1 cellular context compared by ENCODE assay signal in genomic region chr19:17747205-17748098, GRCh38.
A peak's percentile ranks its signal among the peaks of the same experiment; 100 is the strongest.
TF ChIP-seq lines count a peak whose summit lies in the region.

No MANE protein-coding gene starts in this region.

TF ChIP-seq in K562, 482 proteins besides CTCF, POLR2A, EP300 and RAD21 (continued from another document):
- TF ChIP-seq, protein P1, sequence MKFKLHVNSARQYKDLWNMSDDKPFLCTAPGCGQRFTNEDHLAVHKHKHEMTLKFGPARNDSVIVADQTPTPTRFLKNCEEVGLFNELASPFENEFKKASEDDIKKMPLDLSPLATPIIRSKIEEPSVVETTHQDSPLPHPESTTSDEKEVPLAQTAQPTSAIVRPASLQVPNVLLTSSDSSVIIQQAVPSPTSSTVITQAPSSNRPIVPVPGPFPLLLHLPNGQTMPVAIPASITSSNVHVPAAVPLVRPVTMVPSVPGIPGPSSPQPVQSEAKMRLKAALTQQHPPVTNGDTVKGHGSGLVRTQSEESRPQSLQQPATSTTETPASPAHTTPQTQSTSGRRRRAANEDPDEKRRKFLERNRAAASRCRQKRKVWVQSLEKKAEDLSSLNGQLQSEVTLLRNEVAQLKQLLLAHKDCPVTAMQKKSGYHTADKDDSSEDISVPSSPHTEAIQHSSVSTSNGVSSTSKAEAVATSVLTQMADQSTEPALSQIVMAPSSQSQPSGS (CRISPR knock-in tag; IDR thresholded peaks at IDR 0.05) = no peak
- TF ChIP-seq XRCC4 (IDR thresholded peaks at IDR 0.05; ENCODE audit: extremely low read depth, insufficient read depth, insufficient read length) (no peak), KDM1A (IDR thresholded peaks at IDR 0.05) (peak; percentile 99), ZNF780A (CRISPR knock-in tag; IDR thresholded peaks at IDR 0.05) (no peak), PTTG1 (tag; IDR thresholded peaks at IDR 0.05; ENCODE audit: low read depth) (no peak), CCNT2 (IDR thresholded peaks at IDR 0.05; ENCODE audit: borderline replicate concordance, extremely low read depth, insufficient read length, low read depth, low read length) (peak; percentile 79), L3MBTL2 (IDR thresholded peaks at IDR 0.05) (no peak), MNT (conservative IDR thresholded peaks at IDR 0.05) (peak in 1 of 2 experiments; percentile 39; a peak in 1 of 4 replicates), ATF1 (CRISPR knock-in tag; IDR thresholded peaks at IDR 0.05) (no peak), ATF1 (tag; IDR thresholded peaks at IDR 0.05) (peak; percentile 83), PKNOX1 (IDR thresholded peaks at IDR 0.05) (peak; percentile 97), ZNF263 (CRISPR knock-in tag; IDR thresholded peaks at IDR 0.05; ENCODE audit: borderline replicate concordance) (no peak), NR1H2 (CRISPR knock-in tag; IDR thresholded peaks at IDR 0.05) (no peak), CXXC5 (CRISPR knock-in tag; IDR thresholded peaks at IDR 0.05) (peak; percentile 78), KLF1 (tag; IDR thresholded peaks at IDR 0.05) (no peak), NUFIP1 (IDR thresholded peaks at IDR 0.05; ENCODE audit: partially characterized antibody) (no peak), ZNF444 (CRISPR knock-in tag; IDR thresholded peaks at IDR 0.05) (no peak), TEAD4 (IDR thresholded peaks at IDR 0.05; ENCODE audit: low read length) (0 out of 2 replicates have a peak, but pooled peaks have one; percentile 24), TEAD4 (CRISPR knock-in tag; IDR thresholded peaks at IDR 0.05; ENCODE audit: borderline replicate concordance) (no peak), FOXA3 (CRISPR knock-in tag; conservative IDR thresholded peaks at IDR 0.05 in 1 of 2, IDR thresholded peaks at IDR 0.05 in 1 of 2) (0 out of 4 replicates have a peak, but pooled peaks of 1 of the 2 experiments have one; percentile 19), ZBTB1 (CRISPR knock-in tag; IDR thresholded peaks at IDR 0.05; ENCODE audit: borderline replicate concordance, low read depth) (no peak), PTBP1 (IDR thresholded peaks at IDR 0.05; ENCODE audit: low read depth, low read length) (peak; percentile 92), ZNF41 (CRISPR knock-in tag; conservative IDR thresholded peaks at IDR 0.05) (no peak), ATF7 (IDR thresholded peaks at IDR 0.05) (peak; percentile 70; the same call in 1 of the 2 replicates), RBM15 (IDR thresholded peaks at IDR 0.05; ENCODE audit: insufficient read depth, low read length) (no peak), ESRRA (IDR thresholded peaks at IDR 0.05; ENCODE audit: borderline replicate concordance, low read depth) (no peak), MBD2 (IDR thresholded peaks at IDR 0.05; ENCODE audit: borderline replicate concordance, low read depth) (peak; percentile 89), GATA2 (CRISPR knock-in tag; IDR thresholded peaks at IDR 0.05) (no peak), E2F6 (IDR thresholded peaks at IDR 0.05; ENCODE audit: borderline replicate concordance in 1 of 2, extremely low read depth in 1 of 2, insufficient read depth in 1 of 2, insufficient read length in 1 of 2, low read depth in 1 of 2, low read length in 1 of 2, poor library complexity in 1 of 2, severe bottlenecking in 1 of 2) (peak in 1 of 2 experiments; percentile 61), CREBBP (IDR thresholded peaks at IDR 0.05; ENCODE audit: low read depth, low read length) (no peak), SMAD4 (CRISPR knock-in tag; conservative IDR thresholded peaks at IDR 0.05) (peak; percentile 43; the same call in 1 of the 2 replicates), MECOM (CRISPR knock-in tag; IDR thresholded peaks at IDR 0.05) (peak; percentile 16; the same call in 1 of the 2 replicates), TSHZ1 (CRISPR knock-in tag; IDR thresholded peaks at IDR 0.05) (no peak), ZNF124 (CRISPR knock-in tag; IDR thresholded peaks at IDR 0.05) (no peak), NFXL1 (CRISPR knock-in tag; IDR thresholded peaks at IDR 0.05) (no peak), KDM5B (IDR thresholded peaks at IDR 0.05; ENCODE audit: insufficient replicate concordance, low read depth, low read length) (peak; percentile 60), SNIP1 (IDR thresholded peaks at IDR 0.05; ENCODE audit: low read depth) (no peak), FUS (optimal IDR thresholded peaks at IDR 0.05; ENCODE audit: low read depth, low read length) (no peak), ZNF143 (CRISPR knock-in tag; IDR thresholded peaks at IDR 0.05) (no peak), SIRT6 (IDR thresholded peaks at IDR 0.05; ENCODE audit: low read depth, low read length) (no peak), HIVEP1 (CRISPR knock-in tag; IDR thresholded peaks at IDR 0.05) (no peak), DMBX1 (CRISPR knock-in tag; IDR thresholded peaks at IDR 0.05; ENCODE audit: borderline replicate concordance) (peak; percentile 73; the same call in 1 of the 2 replicates), RBFOX2 (IDR thresholded peaks at IDR 0.05; ENCODE audit: low read depth, low read length) (peak; percentile 37; the same call in 1 of the 2 replicates), FOXM1 (IDR thresholded peaks at IDR 0.05; ENCODE audit: low read depth) (peak; percentile 76), FOXM1 (CRISPR knock-in tag; IDR thresholded peaks at IDR 0.05; ENCODE audit: low read depth) (no peak), SP2 (IDR thresholded peaks at IDR 0.05; ENCODE audit: extremely low read depth, low read depth, low read length, poor library complexity, severe bottlenecking) (peak; percentile 72), ZNF830 (CRISPR knock-in tag; IDR thresholded peaks at IDR 0.05) (no peak), CBFB (CRISPR knock-in tag; IDR thresholded peaks at IDR 0.05) (no peak), SMARCA5 (IDR thresholded peaks at IDR 0.05) (peak; percentile 99), ZNF589 (CRISPR knock-in tag; IDR thresholded peaks at IDR 0.05; ENCODE audit: low read depth) (no peak), MAZ (CRISPR knock-in tag; conservative IDR thresholded peaks at IDR 0.05 in 1 of 2, IDR thresholded peaks at IDR 0.05 in 1 of 2) (peak; percentile 60 to 62), NELFE (IDR thresholded peaks at IDR 0.05; ENCODE audit: insufficient read depth, insufficient read length) (no peak), PHF8 (IDR thresholded peaks at IDR 0.05; ENCODE audit: borderline replicate concordance, low read length) (peak; percentile 49; the same call in 1 of the 2 replicates)
- TF ChIP-seq, protein P2, sequence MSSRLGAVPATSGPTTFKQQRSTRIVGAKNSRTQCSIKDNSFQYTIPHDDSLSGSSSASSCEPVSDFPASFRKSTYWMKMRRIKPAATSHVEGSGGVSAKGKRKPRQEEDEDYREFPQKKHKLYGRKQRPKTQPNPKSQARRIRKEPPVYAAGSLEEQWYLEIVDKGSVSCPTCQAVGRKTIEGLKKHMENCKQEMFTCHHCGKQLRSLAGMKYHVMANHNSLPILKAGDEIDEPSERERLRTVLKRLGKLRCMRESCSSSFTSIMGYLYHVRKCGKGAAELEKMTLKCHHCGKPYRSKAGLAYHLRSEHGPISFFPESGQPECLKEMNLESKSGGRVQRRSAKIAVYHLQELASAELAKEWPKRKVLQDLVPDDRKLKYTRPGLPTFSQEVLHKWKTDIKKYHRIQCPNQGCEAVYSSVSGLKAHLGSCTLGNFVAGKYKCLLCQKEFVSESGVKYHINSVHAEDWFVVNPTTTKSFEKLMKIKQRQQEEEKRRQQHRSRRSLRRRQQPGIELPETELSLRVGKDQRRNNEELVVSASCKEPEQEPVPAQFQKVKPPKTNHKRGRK (tag; IDR thresholded peaks at IDR 0.05) = no peak
- TF ChIP-seq, protein P3, sequence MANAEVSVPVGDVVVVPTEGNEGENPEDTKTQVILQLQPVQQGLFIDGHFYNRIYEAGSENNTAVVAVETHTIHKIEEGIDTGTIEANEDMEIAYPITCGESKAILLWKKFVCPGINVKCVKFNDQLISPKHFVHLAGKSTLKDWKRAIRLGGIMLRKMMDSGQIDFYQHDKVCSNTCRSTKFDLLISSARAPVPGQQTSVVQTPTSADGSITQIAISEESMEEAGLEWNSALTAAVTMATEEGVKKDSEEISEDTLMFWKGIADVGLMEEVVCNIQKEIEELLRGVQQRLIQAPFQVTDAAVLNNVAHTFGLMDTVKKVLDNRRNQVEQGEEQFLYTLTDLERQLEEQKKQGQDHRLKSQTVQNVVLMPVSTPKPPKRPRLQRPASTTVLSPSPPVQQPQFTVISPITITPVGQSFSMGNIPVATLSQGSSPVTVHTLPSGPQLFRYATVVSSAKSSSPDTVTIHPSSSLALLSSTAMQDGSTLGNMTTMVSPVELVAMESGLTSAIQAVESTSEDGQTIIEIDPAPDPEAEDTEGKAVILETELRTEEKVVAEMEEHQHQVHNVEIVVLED (CRISPR knock-in tag; IDR thresholded peaks at IDR 0.05) = peak; percentile 69
- TF ChIP-seq, protein P4, sequence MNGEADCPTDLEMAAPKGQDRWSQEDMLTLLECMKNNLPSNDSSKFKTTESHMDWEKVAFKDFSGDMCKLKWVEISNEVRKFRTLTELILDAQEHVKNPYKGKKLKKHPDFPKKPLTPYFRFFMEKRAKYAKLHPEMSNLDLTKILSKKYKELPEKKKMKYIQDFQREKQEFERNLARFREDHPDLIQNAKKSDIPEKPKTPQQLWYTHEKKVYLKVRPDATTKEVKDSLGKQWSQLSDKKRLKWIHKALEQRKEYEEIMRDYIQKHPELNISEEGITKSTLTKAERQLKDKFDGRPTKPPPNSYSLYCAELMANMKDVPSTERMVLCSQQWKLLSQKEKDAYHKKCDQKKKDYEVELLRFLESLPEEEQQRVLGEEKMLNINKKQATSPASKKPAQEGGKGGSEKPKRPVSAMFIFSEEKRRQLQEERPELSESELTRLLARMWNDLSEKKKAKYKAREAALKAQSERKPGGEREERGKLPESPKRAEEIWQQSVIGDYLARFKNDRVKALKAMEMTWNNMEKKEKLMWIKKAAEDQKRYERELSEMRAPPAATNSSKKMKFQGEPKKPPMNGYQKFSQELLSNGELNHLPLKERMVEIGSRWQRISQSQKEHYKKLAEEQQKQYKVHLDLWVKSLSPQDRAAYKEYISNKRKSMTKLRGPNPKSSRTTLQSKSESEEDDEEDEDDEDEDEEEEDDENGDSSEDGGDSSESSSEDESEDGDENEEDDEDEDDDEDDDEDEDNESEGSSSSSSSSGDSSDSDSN (IDR thresholded peaks at IDR 0.05; ENCODE audit: borderline replicate concordance in 1 of 2, low read depth in 2 of 2, low read length in 2 of 2) = no peak
- TF ChIP-seq, protein P5, sequence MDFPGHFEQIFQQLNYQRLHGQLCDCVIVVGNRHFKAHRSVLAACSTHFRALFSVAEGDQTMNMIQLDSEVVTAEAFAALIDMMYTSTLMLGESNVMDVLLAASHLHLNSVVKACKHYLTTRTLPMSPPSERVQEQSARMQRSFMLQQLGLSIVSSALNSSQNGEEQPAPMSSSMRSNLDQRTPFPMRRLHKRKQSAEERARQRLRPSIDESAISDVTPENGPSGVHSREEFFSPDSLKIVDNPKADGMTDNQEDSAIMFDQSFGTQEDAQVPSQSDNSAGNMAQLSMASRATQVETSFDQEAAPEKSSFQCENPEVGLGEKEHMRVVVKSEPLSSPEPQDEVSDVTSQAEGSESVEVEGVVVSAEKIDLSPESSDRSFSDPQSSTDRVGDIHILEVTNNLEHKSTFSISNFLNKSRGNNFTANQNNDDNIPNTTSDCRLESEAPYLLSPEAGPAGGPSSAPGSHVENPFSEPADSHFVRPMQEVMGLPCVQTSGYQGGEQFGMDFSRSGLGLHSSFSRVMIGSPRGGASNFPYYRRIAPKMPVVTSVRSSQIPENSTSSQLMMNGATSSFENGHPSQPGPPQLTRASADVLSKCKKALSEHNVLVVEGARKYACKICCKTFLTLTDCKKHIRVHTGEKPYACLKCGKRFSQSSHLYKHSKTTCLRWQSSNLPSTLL (IDR thresholded peaks at IDR 0.05) = no peak
